8 cellular contexts compared by ENCODE assay signal in the genomic region with DNA sequence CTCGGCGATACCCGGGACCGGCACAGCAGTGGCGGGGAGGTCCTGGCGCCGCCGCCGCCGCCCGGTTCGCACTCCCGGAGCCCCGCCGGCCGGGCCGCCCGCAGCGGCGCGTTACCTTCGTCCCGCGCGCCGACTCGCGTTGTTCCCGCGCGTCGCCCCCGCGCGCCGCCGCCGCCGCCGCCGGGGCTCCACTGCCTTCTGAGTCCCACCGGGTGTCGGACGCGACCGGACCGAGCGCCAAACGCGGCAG. TPM values are rescaled to one million over a fixed set of nuclear protein-coding genes. Genes with fewer than 3 reads are reported as not detected.
A peak's percentile ranks its signal among the peaks of the same experiment; 100 is the strongest.
DNase-seq lines count a peak whose midpoint lies in the region; ATAC-seq, FAIRE-seq and TF ChIP-seq lines count a peak whose summit lies in the region.

A gene (minus strand): TSS at position 243 of the 250 bp plus-strand sequence. CDS start 36,993 bp downstream, outside the sequence.

- H4K20me1 ChIP-seq in endothelial cell of umbilical vein (replicated peaks; ENCODE audit: control insufficient read depth, extremely low read depth, insufficient read depth, low read length), result peaks cover 6% of the 10 kb centered on the region

- WGBS in ovary, 3 donors, result 0 to 1% (median 1%) methylated on average over 8 to 50 of the region's 50 CpGs

- H3K27ac ChIP-seq in CD8-positive, alpha-beta memory T cell (ENCODE audit: low read depth, low read length), result peak within 1 kb of the TSS; percentile 81
- peak within 1 kb of the TSS; percentile 81 for H3K27ac ChIP-seq in endothelial cell of umbilical vein (ENCODE audit: insufficient read depth, low read depth, low read length)
- H3K27ac ChIP-seq in ovary, result peak within 1 kb of the TSS; percentile 85 to 93

- peak within 1 kb of the TSS; percentile 63 for H3K4me3 ChIP-seq in CD8-positive, alpha-beta memory T cell (ENCODE audit: low read length)
- H3K4me3 ChIP-seq in endothelial cell of umbilical vein (replicated peaks in 1 of 3; ENCODE audit: insufficient read depth in 1 of 3, low read depth in 1 of 3, low read length in 3 of 3) (peak within 1 kb of the TSS; percentile 95 to 97 (median 96)), ovary (peak within 1 kb of the TSS; percentile 95)

- no peak for FAIRE-seq in endothelial cell of umbilical vein (lab: Jason Lieb, UNC)

- H3K4me3 Mint-ChIP-seq in CD8-positive, alpha-beta memory T cell, result peak within 1 kb of the TSS; percentile 91 to 98 (median 96)

- H3K9me1 ChIP-seq in endothelial cell of umbilical vein (replicated peaks; ENCODE audit: control insufficient read depth, extremely low read depth, insufficient read depth, low read length), result no peaks in the 10 kb centered on the region

- H3K27me3 ChIP-seq in CD8-positive, alpha-beta memory T cell (ENCODE audit: insufficient read depth, low read length, poor library complexity, severe bottlenecking), result no peaks in the 10 kb centered on the region
- H3K27me3 ChIP-seq in endothelial cell of umbilical vein (ENCODE audit: control insufficient read depth in 2 of 2, insufficient read depth in 2 of 2, low read length in 2 of 2), result no peaks in the 10 kb centered on the region
- no peaks in the 10 kb centered on the region for H3K27me3 ChIP-seq in ovary

- peak within 1 kb of the TSS; percentile 92 for H3K9ac ChIP-seq in endothelial cell of umbilical vein (replicated peaks; ENCODE audit: extremely low read depth, insufficient read depth, low read length)

- H3K4me1 Mint-ChIP-seq in CD8-positive, alpha-beta memory T cell, result peaks cover 12 to 46% (median 32%) of the 10 kb centered on the region in 3 donors

- dilution Hi-C loops in endothelial cell of umbilical vein (cut with MboI; ENCODE audit: extremely low pct_ligation_motif_present, low sequenced_read_pairs), result no loop called here

- H3K9me3 Mint-ChIP-seq in CD8-positive, alpha-beta memory T cell, result no peaks in the 10 kb centered on the region

- no peak for TF ChIP-seq CTCF in endothelial cell of umbilical vein (IDR thresholded peaks at IDR 0.05; ENCODE audit: extremely low read depth in 1 of 2, insufficient read depth in 1 of 2, low read depth in 1 of 2, low read length in 2 of 2)
- no peak for TF ChIP-seq CTCF in ovary (IDR thresholded peaks at IDR 0.05)

- peak within 1 kb of the TSS; percentile 99 for H3K4me2 ChIP-seq in endothelial cell of umbilical vein (ENCODE audit: insufficient read depth, low read length)

- H3K9me3 ChIP-seq in CD8-positive, alpha-beta memory T cell (ENCODE audit: low read length), result no peaks in the 10 kb centered on the region
- no peaks in the 10 kb centered on the region for H3K9me3 ChIP-seq in endothelial cell of umbilical vein (replicated peaks; ENCODE audit: control insufficient read depth, insufficient read depth, low read length)
- no peaks in the 10 kb centered on the region for H3K9me3 ChIP-seq in ovary

- CTCF ChIA-PET in CD8-positive, alpha-beta memory T cell (lab: Charles Lee), result interaction anchor here (1.8 to 2.5 kb wide), 3 partner anchors 28 to 79 kb away, joined by 6 to 13 read pairs (median 7); no protein-coding TSS in a partner anchor
- CTCF ChIA-PET in endothelial cell of umbilical vein (lab: Charles Lee), result no interaction called here

- no peak for TF ChIP-seq EP300 in ovary (IDR thresholded peaks at IDR 0.05)

- intact Hi-C loops in endothelial cell of umbilical vein (cut with micrococcal nuclease) (loop anchor here (1.0 to 10.0 kb wide), 10 partner anchors 37 to 309 kb away; a partner anchor contains a TSS), ovary (cut with DNase I) (loop anchor here in 2 of 4 donors (2.0 to 10.0 kb wide), 4 partner anchors 57 to 189 kb away; a partner anchor contains a TSS)

- peak within 1 kb of the TSS; percentile 92 to 98 (median 98) for H3K27ac Mint-ChIP-seq in CD8-positive, alpha-beta memory T cell

- no TSS peak for BruUV-seq in endothelial cell of umbilical vein (replicated peaks; lab: Mats Ljungman, UMichigan)

- H2AFZ ChIP-seq in endothelial cell of umbilical vein (ENCODE audit: low read depth, low read length), result peak within 1 kb of the TSS; percentile 88

- peaks cover 7% of the 10 kb centered on the region for H3K4me1 ChIP-seq in CD8-positive, alpha-beta memory T cell (ENCODE audit: insufficient read depth, low read length)
- H3K4me1 ChIP-seq in endothelial cell of umbilical vein (ENCODE audit: control insufficient read depth, extremely low read depth, insufficient read depth, low read length) (peaks cover 9% of the 10 kb centered on the region), ovary (ENCODE audit: insufficient read depth) (peaks cover 4% of the 10 kb centered on the region)

- peaks cover 4 to 19% of the 10 kb centered on the region in 2 donors for H3K27me3 Mint-ChIP-seq in CD8-positive, alpha-beta memory T cell

- H3K36me3 ChIP-seq in CD8-positive, alpha-beta memory T cell (ENCODE audit: insufficient read depth, low read length), result no peaks in the 10 kb centered on the region
- H3K36me3 ChIP-seq in endothelial cell of umbilical vein (ENCODE audit: control insufficient read depth in 2 of 2, extremely low read depth in 1 of 2, insufficient read depth in 2 of 2, low read length in 2 of 2) (no peaks in the 10 kb centered on the region), ovary (no peaks in the 10 kb centered on the region)

- H3K79me2 ChIP-seq in endothelial cell of umbilical vein (ENCODE audit: control insufficient read depth, insufficient read depth, low read length), result peaks cover 50% of the 10 kb centered on the region

- peak; percentile 80 for TF ChIP-seq POLR2A in endothelial cell of umbilical vein (IDR thresholded peaks at IDR 0.05; ENCODE audit: low read depth, low read length)
- TF ChIP-seq POLR2A in ovary (IDR thresholded peaks at IDR 0.05), result no peak

- ATAC-seq in GM21825 (IDR thresholded peaks at IDR 0.05; ENCODE audit: unreplicated experiment), result peak; percentile 31

- H3K36me3 Mint-ChIP-seq in CD8-positive, alpha-beta memory T cell, result peaks cover 0 to 8% (median 0%) of the 10 kb centered on the region in 3 donors

- POLR2A ChIA-PET in CD8-positive, alpha-beta memory T cell (lab: Charles Lee), result interaction anchor here (0.8 to 1.4 kb wide), 4 partner anchors 48 to 185 kb away, joined by 3 to 9 read pairs (median 4); a partner anchor contains a TSS
- POLR2A ChIA-PET in endothelial cell of umbilical vein (lab: Charles Lee), result no interaction called here

- no peak for DNase-seq in CD8-positive, alpha-beta memory T cell
- DNase-seq in endothelial cell of umbilical vein (ENCODE audit: low read depth, low spot score) (no peak), ovary (no peak), UCSD-AML1 (lab: John Stamatoyannopoulos, UW; ENCODE audit: unreplicated experiment) (no peak), pons (ENCODE audit: low spot score) (no peak), SK-N-DZ (ENCODE audit: low spot score) (no peak)

TF ChIP-seq in PFSK-1, 5 proteins besides CTCF, POLR2A, EP300 and RAD21:
- TF ChIP-seq TAF1 (IDR thresholded peaks at IDR 0.05; ENCODE audit: borderline replicate concordance, insufficient read depth, low read length) (peak; percentile 76; the same call in 1 of the 2 replicates), POLR2AphosphoS5 (IDR thresholded peaks at IDR 0.05; ENCODE audit: low read depth, low read length) (no peak)

TF ChIP-seq in endothelial cell of umbilical vein, 7 proteins besides CTCF, POLR2A, EP300 and RAD21:
- no peak for TF ChIP-seq FOS (IDR thresholded peaks at IDR 0.05; ENCODE audit: borderline replicate concordance, insufficient read depth, low read length)
- no peak for TF ChIP-seq GATA2 (IDR thresholded peaks at IDR 0.05; ENCODE audit: insufficient read depth, insufficient read length, low read depth, low read length)
- TF ChIP-seq EZH2 (IDR thresholded peaks at IDR 0.05; ENCODE audit: borderline replicate concordance, low read depth, low read length, severe bottlenecking), result no peak
- TF ChIP-seq JUN (IDR thresholded peaks at IDR 0.05; ENCODE audit: borderline replicate concordance, insufficient read depth, insufficient read length, low read depth), result no peak
- TF ChIP-seq POLR2AphosphoS5 (IDR thresholded peaks at IDR 0.05; ENCODE audit: insufficient read depth, low read depth, low read length), result no peak
- TF ChIP-seq MYC (IDR thresholded peaks at IDR 0.05; ENCODE audit: low read depth, low read length), result no peak
- TF ChIP-seq, protein P1, sequence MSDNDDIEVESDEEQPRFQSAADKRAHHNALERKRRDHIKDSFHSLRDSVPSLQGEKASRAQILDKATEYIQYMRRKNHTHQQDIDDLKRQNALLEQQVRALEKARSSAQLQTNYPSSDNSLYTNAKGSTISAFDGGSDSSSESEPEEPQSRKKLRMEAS (IDR thresholded peaks at IDR 0.05; ENCODE audit: insufficient read depth, insufficient read length), result no peak

RNA-seq across cellular contexts. Expression of the gene that starts here (rescaled TPM):
- total RNA-seq in CD8-positive, alpha-beta memory T cell, result 100 to 1,000 TPM; 123 to 125 TPM
- 4.8 TPM for polyA plus RNA-seq in CD8-positive, alpha-beta memory T cell
- polyA plus RNA-seq in PFSK-1 (2012; ENCODE audit: insufficient read length, low read depth), result 18.1 TPM
- total RNA-seq in endothelial cell of umbilical vein, result 29.5 and 33.4 TPM in 2 replicates
- polyA plus RNA-seq in endothelial cell of umbilical vein, result 15.2 and 16.9 TPM in 2 replicates
- 23.1 and 23.9 TPM in 2 replicates for polyA plus RNA-seq in endothelial cell of umbilical vein (2011; cell fraction: cytosol; rRNA removed)
- 105 and 150 TPM in 2 replicates for polyA plus RNA-seq in endothelial cell of umbilical vein (2011; cell fraction: nucleus; rRNA removed)
- 12.6 and 23.5 TPM in 2 replicates for polyA plus RNA-seq in endothelial cell of umbilical vein (2012)
- 21.5 and 22.3 TPM in 2 replicates for polyA minus RNA-seq in endothelial cell of umbilical vein
- 26.5 TPM for polyA minus RNA-seq in endothelial cell of umbilical vein (2011; cell fraction: cytosol; rRNA and poly(A)+ RNA removed)
- polyA minus RNA-seq in endothelial cell of umbilical vein (2011; cell fraction: nucleus; rRNA and poly(A)+ RNA removed), result 27.1 and 39.0 TPM in 2 replicates
- 1 to 10 TPM; 2.5 to 5.3 (median 4.0) TPM for total RNA-seq in ovary
- 1 to 10 TPM; 2.8 to 5.6 TPM for polyA plus RNA-seq in ovary
- polyA plus RNA-seq in SK-N-DZ (2014; cell fraction: cytosol; rRNA removed), result 55.2 and 64.4 TPM in 2 replicates
- polyA plus RNA-seq in SK-N-DZ (2014; cell fraction: nucleus; rRNA removed), result 220 and 281 TPM in 2 replicates
